ENCODE assay signal across 19 cellular contexts in genomic region chr1:169708633-169709032, GRCh38. TPM values are rescaled to one million over a fixed set of nuclear protein-coding genes. Genes with fewer than 3 reads are reported as not detected.
A peak's percentile ranks its signal among the peaks of the same experiment; 100 is the strongest.
DNase-seq lines count a peak whose midpoint lies in the region; ATAC-seq and TF ChIP-seq lines count a peak whose summit lies in the region.
"Had no signal": no experiment of that assay in that cellular context is flagged by ENCODE, and none has a peak within 500 bp of the region (broad histone marks: within the 10 kb centered on the region; RNA-seq: fewer than 3 reads in every experiment).

No MANE protein-coding gene starts in this region.

- no peaks in the 10 kb centered on the region for H3K27me3 ChIP-seq in CD4-positive, alpha-beta memory T cell (ENCODE audit: insufficient read depth, low read length)
- H3K27me3 ChIP-seq: colonic mucosa, right atrium auricular region, testis had no signal

- CTCF ChIA-PET in CD4-positive, alpha-beta memory T cell (lab: Charles Lee; ENCODE audit: partially characterized antibody), result interaction anchor here (0.9 to 7.1 kb wide), 6 partner anchors 9 to 158 kb away, joined by 3 to 161 read pairs (median 23); partner anchors contain the start of gene F5
- CTCF ChIA-PET in activated CD4-positive, alpha-beta memory T cell treated with anti-CD3 and anti-CD28 coated beads for 36 hours (lab: Charles Lee), result interaction anchor here (1.7 to 5.7 kb wide), 7 partner anchors 12 to 158 kb away, joined by 5 to 75 read pairs (median 12); partner anchors contain the start of gene F5

- peaks cover 49% of the 10 kb centered on the region for H3K4me1 ChIP-seq in CD4-positive, alpha-beta memory T cell (ENCODE audit: insufficient read depth, low read length)
- H3K4me1 ChIP-seq in mucosa of descending colon (ENCODE audit: low read depth), result no peaks in the 10 kb centered on the region
- H3K4me1 ChIP-seq: colonic mucosa, testis had no signal

- peak overlapping the region; percentile 48 for H3K27ac ChIP-seq in CD4-positive, alpha-beta memory T cell (ENCODE audit: low read depth, low read length)
- H3K27ac ChIP-seq: colonic mucosa, gastroesophageal sphincter, right atrium auricular region, testis had no signal

- H3K4me3 Mint-ChIP-seq in CD4-positive, alpha-beta memory T cell, result peak overlapping the region; percentile 87 to 95 (median 92)
- H3K4me3 Mint-ChIP-seq in activated CD4-positive, alpha-beta memory T cell treated with anti-CD3 and anti-CD28 coated beads for 36 hours, result peak overlapping the region; percentile 84
- H3K4me3 Mint-ChIP-seq: H9, neural crest cell had no signal

- intact Hi-C loops in CD4-positive, alpha-beta memory T cell (cut with micrococcal nuclease), result no loop called here
- intact Hi-C loops in activated CD4-positive, alpha-beta memory T cell treated with anti-CD3 and anti-CD28 coated beads for 36 hours (cut with micrococcal nuclease), result loop anchor here (2.0 to 10.0 kb wide), 3 partner anchors 51 to 1776 kb away; partner anchors contain the start of genes PRRC2C and SCYL3
- intact Hi-C loops in mucosa of descending colon (cut with DNase I, micrococcal nuclease), result no loop called here

- TF ChIP-seq CTCF in GM12864 (IDR thresholded peaks at IDR 0.05; ENCODE audit: low read depth, low read length, missing control alignments) (no peak), mucosa of descending colon (IDR thresholded peaks at IDR 0.05) (no peak)

- DNase-seq in CD4-positive, alpha-beta memory T cell, result peak in 1 of 5 donors; percentile 34
- no peak for DNase-seq in GM12864 (ENCODE audit: low read depth)
- no peak for DNase-seq in activated CD4-positive, alpha-beta memory T cell treated with anti-CD3 and anti-CD28 coated beads for 36 hours
- DNase-seq in mucosa of descending colon, result no peak
- DNase-seq in SHP77 (lab: John Stamatoyannopoulos, UW), result no peak
- DNase-seq in NOMO-1 (lab: John Stamatoyannopoulos, UW; ENCODE audit: unreplicated experiment in 2 of 2), result no peak
- DNase-seq: colonic mucosa, DMS79, H9, NCI-H2081 treated with DMSO at 0.1 percent for 48 hours, NCI-H526 treated with DMSO at 0.1 percent for 48 hours, testis had no signal

- peak overlapping the region; percentile 55 to 59 for H3K4me3 ChIP-seq in CD4-positive, alpha-beta memory T cell (ENCODE audit: low read length in 2 of 2)
- H3K4me3 ChIP-seq in GM12864 (ENCODE audit: low read depth, low read length), result peak overlapping the region; percentile 53; the same call in 1 of the 2 replicates
- no peak overlapping the region for H3K4me3 ChIP-seq in mucosa of descending colon
- H3K4me3 ChIP-seq: colonic mucosa, gastroesophageal sphincter, right atrium auricular region, testis had no signal

- H3K9me3 ChIP-seq in CD4-positive, alpha-beta memory T cell (ENCODE audit: control insufficient read depth in 1 of 2, low read length in 2 of 2), result no peaks in the 10 kb centered on the region
- peaks cover 9% of the 10 kb centered on the region for H3K9me3 ChIP-seq in mucosa of descending colon
- H3K9me3 ChIP-seq: colonic mucosa, right atrium auricular region, testis had no signal

- POLR2A ChIA-PET in CD4-positive, alpha-beta memory T cell (lab: Charles Lee; ENCODE audit: partially characterized antibody), result interaction anchor here (1.0 to 12.1 kb wide), 7 partner anchors 9 to 185 kb away, joined by 3 to 248 read pairs (median 7); partner anchors contain the start of genes F5 and SCYL3
- POLR2A ChIA-PET in activated CD4-positive, alpha-beta memory T cell treated with anti-CD3 and anti-CD28 coated beads for 36 hours (lab: Charles Lee), result interaction anchor here (1.2 to 4.9 kb wide), 2 partner anchors 16 to 122 kb away, joined by 3 to 28 read pairs; no protein-coding TSS in a partner anchor

- H3K36me3 Mint-ChIP-seq in CD4-positive, alpha-beta memory T cell, result peaks cover 49 to 51% of the 10 kb centered on the region in 2 donors
- peaks cover 38% of the 10 kb centered on the region for H3K36me3 Mint-ChIP-seq in activated CD4-positive, alpha-beta memory T cell treated with anti-CD3 and anti-CD28 coated beads for 36 hours

- peaks cover 16% of the 10 kb centered on the region for H3K36me3 ChIP-seq in CD4-positive, alpha-beta memory T cell (ENCODE audit: insufficient read depth, low read length)
- no peaks in the 10 kb centered on the region for H3K36me3 ChIP-seq in mucosa of descending colon (ENCODE audit: low read depth)
- H3K36me3 ChIP-seq: colonic mucosa, gastroesophageal sphincter, right atrium auricular region had no signal

- ATAC-seq in mucosa of descending colon (peak; percentile 19), HG02973 (IDR thresholded peaks at IDR 0.05; ENCODE audit: unreplicated experiment) (no peak), GM18517 (IDR thresholded peaks at IDR 0.05; ENCODE audit: unreplicated experiment) (no peak)
- ATAC-seq: gastroesophageal sphincter, HepG2 had no signal

- peak overlapping the region; percentile 82 to 97 (median 92) for H3K27ac Mint-ChIP-seq in CD4-positive, alpha-beta memory T cell
- H3K27ac Mint-ChIP-seq in activated CD4-positive, alpha-beta memory T cell treated with anti-CD3 and anti-CD28 coated beads for 36 hours, result peak overlapping the region; percentile 92
- H3K27ac Mint-ChIP-seq: H9 had no signal

- peaks cover 0 to 13% (median 0%) of the 10 kb centered on the region in 8 donors for H3K9me3 Mint-ChIP-seq in CD4-positive, alpha-beta memory T cell
- H3K9me3 Mint-ChIP-seq in activated CD4-positive, alpha-beta memory T cell treated with anti-CD3 and anti-CD28 coated beads for 36 hours, result peaks cover 5% of the 10 kb centered on the region

- H3K27me3 Mint-ChIP-seq in CD4-positive, alpha-beta memory T cell, result no peaks in the 10 kb centered on the region
- H3K27me3 Mint-ChIP-seq in activated CD4-positive, alpha-beta memory T cell treated with anti-CD3 and anti-CD28 coated beads for 36 hours, result no peaks in the 10 kb centered on the region

- peaks cover 43 to 59% (median 51%) of the 10 kb centered on the region in 4 donors for H3K4me1 Mint-ChIP-seq in CD4-positive, alpha-beta memory T cell
- H3K4me1 Mint-ChIP-seq in activated CD4-positive, alpha-beta memory T cell treated with anti-CD3 and anti-CD28 coated beads for 36 hours (ENCODE audit: low read depth), result peaks cover 52% of the 10 kb centered on the region

RNA-seq across cellular contexts. Expression of gene SELL, which starts 2.8 kb away (rescaled TPM):
- total RNA-seq in CD4-positive, alpha-beta memory T cell, result 100 to 1,000 TPM; 378 to 396 TPM
- 1,000 to 10,000 TPM in 1 of 2 donors, 100 to 1,000 TPM in 1; 876 to 1,603 TPM for polyA plus RNA-seq in CD4-positive, alpha-beta memory T cell
- total RNA-seq in activated CD4-positive, alpha-beta memory T cell treated with anti-CD3 and anti-CD28 coated beads for 36 hours, result 100 to 1,000 TPM; 103 to 110 TPM
- total RNA-seq in mucosa of descending colon, result 1 to 10 TPM in 1 of 3 donors, under 1 TPM in 2; 0.78 to 2.5 (median 0.92) TPM
- total RNA-seq: epithelial cell of proximal tubule, H9, neural crest cell had no signal

RNA-seq across cellular contexts. Expression of gene SELE, which starts 25.2 kb away (rescaled TPM):
- total RNA-seq in CD4-positive, alpha-beta memory T cell, result not detected
- polyA plus RNA-seq in CD4-positive, alpha-beta memory T cell, result not detected
- not detected for total RNA-seq in activated CD4-positive, alpha-beta memory T cell treated with anti-CD3 and anti-CD28 coated beads for 36 hours
- under 1 TPM; 0.35 to 0.67 (median 0.63) TPM for total RNA-seq in mucosa of descending colon
- total RNA-seq: epithelial cell of proximal tubule, H9, neural crest cell had no signal

Comparison
In these comparisons a context has a peak if more than half of its experiments do, and no peak if none do; other contexts are left out.
1. RNA of gene SELL, which starts 2.8 kb away (total RNA-seq): 378 to 396 TPM in CD4-positive, alpha-beta memory T cell and 103 to 110 TPM in activated CD4-positive, alpha-beta memory T cell treated with anti-CD3 and anti-CD28 coated beads for 36 hours; 0.78 to 2.5 TPM in mucosa of descending colon; every median in the first group is over 10 times any median in the second.